In genomic region chr9:123544007-123544827, GRCh38 we compare ENCODE assay signal across 7 cellular contexts.
DNase-seq lines count a peak whose midpoint lies in the region; ATAC-seq and TF ChIP-seq lines count a peak whose summit lies in the region.

No MANE protein-coding gene starts in this region.

- no peaks in the 10 kb centered on the region for H3K9me3 Mint-ChIP-seq in stimulated activated memory B cell treated with anti-CD40 and anti-IgM and Interleukin-4, amounts not matched to agents 10 μg/mL and 1 μg/mL and 100 μg/mL, for 72 hours

- H3K4me3 Mint-ChIP-seq in stimulated activated memory B cell treated with anti-CD40 and anti-IgM and Interleukin-4, amounts not matched to agents 10 μg/mL and 1 μg/mL and 100 μg/mL, for 72 hours: no peak overlapping the region

- H3K4ac ChIP-seq in IMR-90 (ENCODE audit: low read depth, low read length): no peak overlapping the region

- no peak overlapping the region for H3K18ac ChIP-seq in IMR-90 (ENCODE audit: low read depth, low read length)

- no peak overlapping the region for H3K56ac ChIP-seq in IMR-90 (ENCODE audit: extremely low read depth, insufficient read depth, low read length)

- no CpG with 5 or more reads among the region's 3 CpGs for WGBS in IMR-90 (ENCODE audit: extremely low coverage in 2 of 2, insufficient read length in 1 of 2), 2 experiments

- H3K79me2 ChIP-seq in fibroblast of lung (ENCODE audit: control insufficient read depth, insufficient read depth, low read length): no peaks in the 10 kb centered on the region
- H3K79me2 ChIP-seq in parathyroid adenoma: no peaks in the 10 kb centered on the region

- peak; percentile 73; the same call in 1 of the 2 replicates for ATAC-seq in IMR-90 (ENCODE audit: low read depth)
- no peak for ATAC-seq in stimulated activated memory B cell treated with anti-CD40 and anti-IgM and Interleukin-4, amounts not matched to agents 10 μg/mL and 1 μg/mL and 100 μg/mL, for 72 hours

- dilution Hi-C loops in IMR-90 (cut with HindIII; ENCODE audit: low sequenced_read_pairs, unreplicated experiment): no loop called here

- H2BK20ac ChIP-seq in IMR-90 (ENCODE audit: low read depth, low read length): no peak overlapping the region

- in situ Hi-C loops in IMR-90 (cut with MboI; ENCODE audit: low sequenced_read_pairs): loop anchor here (10.0 to 25.0 kb wide), 2 partner anchors 491 to 768 kb away; no protein-coding TSS in a partner anchor
- in situ Hi-C loops in SK-MEL-5 (cut with HindIII; ENCODE audit: low pct_unique_long_range_greater_than_20kb, low sequenced_read_pairs): no loop called here

- POLR2A ChIA-PET in IMR-90 (lab: Charles Lee; ENCODE audit: unreplicated experiment): no interaction called here

- H3K9me3 ChIP-seq in IMR-90 (ENCODE audit: control insufficient read depth, insufficient read depth, low read length): no peaks in the 10 kb centered on the region
- H3K9me3 ChIP-seq in fibroblast of lung (ENCODE audit: control insufficient read depth, insufficient read depth, low read depth, low read length): no peaks in the 10 kb centered on the region
- H3K9me3 ChIP-seq in parathyroid adenoma (ENCODE audit: control insufficient read depth, low read length): no peaks in the 10 kb centered on the region

- H3K27me3 ChIP-seq in IMR-90 (ENCODE audit: control insufficient read depth, insufficient read depth, low read length): peaks cover 2% of the 10 kb centered on the region; the same call in 1 of the 2 replicates
- H3K27me3 ChIP-seq in fibroblast of lung (ENCODE audit: control insufficient read depth, insufficient read depth, low read length): no peaks in the 10 kb centered on the region
- H3K27me3 ChIP-seq in parathyroid adenoma (ENCODE audit: control insufficient read depth, insufficient read depth, low read length): no peaks in the 10 kb centered on the region

- peaks cover 5% of the 10 kb centered on the region for H4K20me1 ChIP-seq in IMR-90 (ENCODE audit: insufficient read depth, low read length)
- H4K20me1 ChIP-seq in fibroblast of lung (ENCODE audit: control insufficient read depth, extremely low read depth, insufficient read depth, low read length): no peaks in the 10 kb centered on the region

- no peak overlapping the region for H2AK5ac ChIP-seq in IMR-90 (ENCODE audit: low read depth, low read length)

- no peak overlapping the region for H3K14ac ChIP-seq in IMR-90 (replicated peaks; ENCODE audit: low read depth, low read length)

- H3K27me3 Mint-ChIP-seq in stimulated activated memory B cell treated with anti-CD40 and anti-IgM and Interleukin-4, amounts not matched to agents 10 μg/mL and 1 μg/mL and 100 μg/mL, for 72 hours: no peaks in the 10 kb centered on the region

- peak; percentile 95 for TF ChIP-seq RAD21 in IMR-90 (IDR thresholded peaks at IDR 0.05; ENCODE audit: low read length)

- intact Hi-C loops in IMR-90 (cut with micrococcal nuclease): loop anchor here (1.0 to 10.0 kb wide), 5 partner anchors 141 to 711 kb away; partner anchors contain the start of gene NEK6

- TF ChIP-seq POLR2A in IMR-90 (IDR thresholded peaks at IDR 0.05; ENCODE audit: low read depth, low read length): peak; percentile 48; the same call in 1 of the 2 replicates

- H3K4me1 ChIP-seq in IMR-90 (ENCODE audit: control insufficient read depth, insufficient read depth, low read length) (no peaks in the 10 kb centered on the region), fibroblast of lung (ENCODE audit: control insufficient read depth, extremely low read depth, insufficient read depth, low read length) (no peaks in the 10 kb centered on the region), parathyroid adenoma (no peaks in the 10 kb centered on the region)

- H3K4me3 ChIP-seq in IMR-90 (ENCODE audit: insufficient read depth, low read depth, low read length) (no peak overlapping the region), fibroblast of lung (replicated peaks in 1 of 4; ENCODE audit: control extremely low read depth in 1 of 4, insufficient read depth in 1 of 4, low read depth in 3 of 4, low read length in 4 of 4) (no peak overlapping the region), parathyroid adenoma (ENCODE audit: low read depth, low read length) (no peak overlapping the region)

- no peak overlapping the region for H4K5ac ChIP-seq in IMR-90 (ENCODE audit: low read depth, low read length)

- no peak overlapping the region for H4K8ac ChIP-seq in IMR-90 (ENCODE audit: low read depth in 2 of 2, low read length in 2 of 2)

- DNase-seq in EL (peak; percentile 29), IMR-90 (peak; percentile 54), SK-MEL-5 (ENCODE audit: low read depth, low spot score) (peak; percentile 68), fibroblast of lung (ENCODE audit: low read depth in 2 of 2) (peak; percentile 22 to 68)
- DNase-seq in effector CD8-positive, alpha-beta T cell (lab: John Stamatoyannopoulos, UW): no peak

- H3K23ac ChIP-seq in IMR-90 (ENCODE audit: low read depth, low read length): no peak overlapping the region

- no peak overlapping the region for H2AK9ac ChIP-seq in IMR-90 (replicated peaks; ENCODE audit: low read depth, low read length, poor library complexity)

- H3K27ac ChIP-seq in IMR-90 (ENCODE audit: insufficient read depth, low read length) (no peak overlapping the region), fibroblast of lung (ENCODE audit: insufficient read depth, low read length) (no peak overlapping the region), parathyroid adenoma (no peak overlapping the region)

- H2BK120ac ChIP-seq in IMR-90 (ENCODE audit: low read depth, low read length): no peak overlapping the region

- H2BK15ac ChIP-seq in IMR-90 (ENCODE audit: low read depth, low read length): no peak overlapping the region

- CTCF ChIA-PET in IMR-90 (lab: Yijun Ruan, JAX): no interaction called here

- H3K36me3 Mint-ChIP-seq in stimulated activated memory B cell treated with anti-CD40 and anti-IgM and Interleukin-4, amounts not matched to agents 10 μg/mL and 1 μg/mL and 100 μg/mL, for 72 hours: peaks cover 20% of the 10 kb centered on the region

- no peaks in the 10 kb centered on the region for H3K9me1 ChIP-seq in IMR-90 (ENCODE audit: insufficient read depth, low read length)

- no TSS peak for BruUV-seq in IMR-90 (replicated peaks; lab: Mats Ljungman, UMichigan)

- H3K4me2 ChIP-seq in IMR-90 (ENCODE audit: low read depth, low read length) (no peak overlapping the region), fibroblast of lung (ENCODE audit: extremely low read depth, insufficient read depth, low read length) (no peak overlapping the region), parathyroid adenoma (ENCODE audit: low read length) (no peak overlapping the region)

- no peaks in the 10 kb centered on the region for H3K79me1 ChIP-seq in IMR-90 (ENCODE audit: low read depth in 1 of 2, low read length in 2 of 2)

- H3K9ac ChIP-seq in IMR-90 (ENCODE audit: low read depth, low read length) (no peak overlapping the region), fibroblast of lung (ENCODE audit: insufficient read depth, low read length) (no peak overlapping the region), parathyroid adenoma (no peak overlapping the region)

- H3K4me1 Mint-ChIP-seq in stimulated activated memory B cell treated with anti-CD40 and anti-IgM and Interleukin-4, amounts not matched to agents 10 μg/mL and 1 μg/mL and 100 μg/mL, for 72 hours: peaks cover 3% of the 10 kb centered on the region

- TF ChIP-seq CTCF in IMR-90 (conservative IDR thresholded peaks at IDR 0.05; ENCODE audit: low read depth, low read length) (peak; percentile 95), fibroblast of lung (conservative IDR thresholded peaks at IDR 0.05 in 1 of 2, IDR thresholded peaks at IDR 0.05 in 1 of 2; ENCODE audit: low read depth in 1 of 2, low read length in 2 of 2) (peak; percentile 92 to 95), parathyroid adenoma (IDR thresholded peaks at IDR 0.05) (peak; percentile 64)

- H2BK5ac ChIP-seq in IMR-90 (ENCODE audit: low read depth, low read length, poor library complexity, severe bottlenecking): no peak overlapping the region

- H3K27ac Mint-ChIP-seq in stimulated activated memory B cell treated with anti-CD40 and anti-IgM and Interleukin-4, amounts not matched to agents 10 μg/mL and 1 μg/mL and 100 μg/mL, for 72 hours: no peak overlapping the region

- H2AFZ ChIP-seq in IMR-90 (replicated peaks; ENCODE audit: low read length, poor library complexity) (no peak overlapping the region), fibroblast of lung (ENCODE audit: low read length) (no peak overlapping the region), parathyroid adenoma (no peak overlapping the region)

- no peak overlapping the region for H4K91ac ChIP-seq in IMR-90 (ENCODE audit: insufficient read depth, low read depth, low read length)

- H3K36me3 ChIP-seq in IMR-90 (ENCODE audit: control insufficient read depth, insufficient read depth, low read length) (no peaks in the 10 kb centered on the region), fibroblast of lung (ENCODE audit: control insufficient read depth, insufficient read depth, low read length) (no peaks in the 10 kb centered on the region), parathyroid adenoma (ENCODE audit: control insufficient read depth, insufficient read depth, low read length) (no peaks in the 10 kb centered on the region)

TF ChIP-seq in IMR-90, 13 proteins besides CTCF, POLR2A, EP300 and RAD21:
- TF ChIP-seq ELK1 (IDR thresholded peaks at IDR 0.05; ENCODE audit: borderline replicate concordance, low read depth, low read length): no peak
- no peak for TF ChIP-seq FOS (IDR thresholded peaks at IDR 0.05; ENCODE audit: low read depth, low read length)
- peak; percentile 88 for TF ChIP-seq SMC3 (IDR thresholded peaks at IDR 0.05; ENCODE audit: low read depth, low read length)
- TF ChIP-seq USF2 (IDR thresholded peaks at IDR 0.05; ENCODE audit: low read depth, low read length): no peak
- no peak for TF ChIP-seq MXI1 (IDR thresholded peaks at IDR 0.05; ENCODE audit: borderline replicate concordance, low read depth, low read length)
TF ChIP-seq in IMR-90: peak in this region for 1.
